In the genomic region with DNA sequence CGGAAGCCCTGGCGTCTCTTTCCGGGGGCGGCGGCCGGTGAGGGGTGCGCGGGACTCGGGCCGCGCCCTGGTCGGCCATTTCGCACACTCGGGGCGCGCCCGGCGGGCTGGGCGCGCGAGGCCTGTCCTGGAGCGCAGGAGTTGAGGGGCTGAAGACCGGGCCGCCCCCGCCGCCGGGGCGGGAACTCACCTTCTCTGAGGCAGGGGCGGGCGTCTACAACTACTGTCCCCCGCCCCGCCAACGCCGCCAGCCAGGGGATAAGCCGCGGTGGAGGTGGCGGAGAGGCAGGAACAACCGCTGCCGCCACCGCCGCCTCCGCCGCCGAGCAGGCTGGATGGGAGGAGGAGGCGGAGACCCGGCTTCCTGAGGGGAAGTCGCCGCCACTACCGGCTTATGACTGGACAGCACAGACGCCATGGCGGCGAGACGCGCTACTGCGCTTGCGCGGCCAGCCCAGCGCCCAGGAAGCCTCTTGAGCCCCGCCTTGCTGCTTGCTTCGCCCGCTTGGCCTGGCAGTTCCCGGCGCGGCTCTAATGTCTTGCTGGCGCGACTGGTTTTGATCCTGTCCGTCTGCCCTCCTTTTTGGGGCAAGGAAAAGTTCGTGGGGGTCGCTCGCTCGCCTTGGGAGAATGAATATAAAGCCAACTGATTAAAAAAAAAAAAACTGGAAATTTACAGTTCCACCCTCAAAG, we compare ENCODE assay signal across 1 cellular context.
TF ChIP-seq lines count a peak whose summit lies in the region.

Gene KRCC1, minus strand, starts transcription at position 348 of the 693 bp plus-strand sequence. CDS start 27,220 bp downstream, outside the sequence.

TF ChIP-seq in HepG2, 621 proteins besides CTCF, POLR2A, EP300 and RAD21 (continued from another document and continues in another):
- TF ChIP-seq, protein P1, sequence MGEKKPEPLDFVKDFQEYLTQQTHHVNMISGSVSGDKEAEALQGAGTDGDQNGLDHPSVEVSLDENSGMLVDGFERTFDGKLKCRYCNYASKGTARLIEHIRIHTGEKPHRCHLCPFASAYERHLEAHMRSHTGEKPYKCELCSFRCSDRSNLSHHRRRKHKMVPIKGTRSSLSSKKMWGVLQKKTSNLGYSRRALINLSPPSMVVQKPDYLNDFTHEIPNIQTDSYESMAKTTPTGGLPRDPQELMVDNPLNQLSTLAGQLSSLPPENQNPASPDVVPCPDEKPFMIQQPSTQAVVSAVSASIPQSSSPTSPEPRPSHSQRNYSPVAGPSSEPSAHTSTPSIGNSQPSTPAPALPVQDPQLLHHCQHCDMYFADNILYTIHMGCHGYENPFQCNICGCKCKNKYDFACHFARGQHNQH (CRISPR knock-in tag; IDR thresholded peaks at IDR 0.05) = peak; percentile 90
- TF ChIP-seq, protein P2, sequence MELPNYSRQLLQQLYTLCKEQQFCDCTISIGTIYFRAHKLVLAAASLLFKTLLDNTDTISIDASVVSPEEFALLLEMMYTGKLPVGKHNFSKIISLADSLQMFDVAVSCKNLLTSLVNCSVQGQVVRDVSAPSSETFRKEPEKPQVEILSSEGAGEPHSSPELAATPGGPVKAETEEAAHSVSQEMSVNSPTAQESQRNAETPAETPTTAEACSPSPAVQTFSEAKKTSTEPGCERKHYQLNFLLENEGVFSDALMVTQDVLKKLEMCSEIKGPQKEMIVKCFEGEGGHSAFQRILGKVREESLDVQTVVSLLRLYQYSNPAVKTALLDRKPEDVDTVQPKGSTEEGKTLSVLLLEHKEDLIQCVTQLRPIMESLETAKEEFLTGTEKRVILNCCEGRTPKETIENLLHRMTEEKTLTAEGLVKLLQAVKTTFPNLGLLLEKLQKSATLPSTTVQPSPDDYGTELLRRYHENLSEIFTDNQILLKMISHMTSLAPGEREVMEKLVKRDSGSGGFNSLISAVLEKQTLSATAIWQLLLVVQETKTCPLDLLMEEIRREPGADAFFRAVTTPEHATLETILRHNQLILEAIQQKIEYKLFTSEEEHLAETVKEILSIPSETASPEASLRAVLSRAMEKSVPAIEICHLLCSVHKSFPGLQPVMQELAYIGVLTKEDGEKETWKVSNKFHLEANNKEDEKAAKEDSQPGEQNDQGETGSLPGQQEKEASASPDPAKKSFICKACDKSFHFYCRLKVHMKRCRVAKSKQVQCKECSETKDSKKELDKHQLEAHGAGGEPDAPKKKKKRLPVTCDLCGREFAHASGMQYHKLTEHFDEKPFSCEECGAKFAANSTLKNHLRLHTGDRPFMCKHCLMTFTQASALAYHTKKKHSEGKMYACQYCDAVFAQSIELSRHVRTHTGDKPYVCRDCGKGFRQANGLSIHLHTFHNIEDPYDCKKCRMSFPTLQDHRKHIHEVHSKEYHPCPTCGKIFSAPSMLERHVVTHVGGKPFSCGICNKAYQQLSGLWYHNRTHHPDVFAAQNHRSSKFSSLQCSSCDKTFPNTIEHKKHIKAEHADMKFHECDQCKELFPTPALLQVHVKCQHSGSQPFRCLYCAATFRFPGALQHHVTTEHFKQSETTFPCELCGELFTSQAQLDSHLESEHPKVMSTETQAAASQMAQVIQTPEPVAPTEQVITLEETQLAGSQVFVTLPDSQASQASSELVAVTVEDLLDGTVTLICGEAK (IDR thresholded peaks at IDR 0.05) = no peak
- TF ChIP-seq, protein P2 (CRISPR knock-in tag; IDR thresholded peaks at IDR 0.05) = peak; percentile 61; the same call in 1 of the 2 replicates
- TF ChIP-seq TARDBP (CRISPR knock-in tag; IDR thresholded peaks at IDR 0.05) = no peak
- TF ChIP-seq HHEX (CRISPR knock-in tag; IDR thresholded peaks at IDR 0.05) = no peak
- TF ChIP-seq FOSL2 (CRISPR knock-in tag; IDR thresholded peaks at IDR 0.05) = peak; percentile 54
- no peak for TF ChIP-seq KDM6A (CRISPR knock-in tag; IDR thresholded peaks at IDR 0.05; ENCODE audit: low read depth)
- no peak for TF ChIP-seq SOX6 (IDR thresholded peaks at IDR 0.05)
- TF ChIP-seq SOX6 (CRISPR knock-in tag; IDR thresholded peaks at IDR 0.05) = 0 out of 2 replicates have a peak, but pooled peaks have one; percentile 46
- TF ChIP-seq NFKB2 (CRISPR knock-in tag; IDR thresholded peaks at IDR 0.05; ENCODE audit: borderline replicate concordance) = peak; percentile 95; the same call in 1 of the 2 replicates
- peak; percentile 35; the same call in 1 of the 2 replicates for TF ChIP-seq ZNF800 (CRISPR knock-in tag; IDR thresholded peaks at IDR 0.05)
- no peak for TF ChIP-seq RNF219 (CRISPR knock-in tag; IDR thresholded peaks at IDR 0.05)
- peak; percentile 35; the same call in 1 of the 2 replicates for TF ChIP-seq RNF2 (conservative IDR thresholded peaks at IDR 0.05; ENCODE audit: low read depth)
- peak; percentile 87 for TF ChIP-seq SAP130 (CRISPR knock-in tag; IDR thresholded peaks at IDR 0.05; ENCODE audit: low read depth)
- TF ChIP-seq, protein P3, sequence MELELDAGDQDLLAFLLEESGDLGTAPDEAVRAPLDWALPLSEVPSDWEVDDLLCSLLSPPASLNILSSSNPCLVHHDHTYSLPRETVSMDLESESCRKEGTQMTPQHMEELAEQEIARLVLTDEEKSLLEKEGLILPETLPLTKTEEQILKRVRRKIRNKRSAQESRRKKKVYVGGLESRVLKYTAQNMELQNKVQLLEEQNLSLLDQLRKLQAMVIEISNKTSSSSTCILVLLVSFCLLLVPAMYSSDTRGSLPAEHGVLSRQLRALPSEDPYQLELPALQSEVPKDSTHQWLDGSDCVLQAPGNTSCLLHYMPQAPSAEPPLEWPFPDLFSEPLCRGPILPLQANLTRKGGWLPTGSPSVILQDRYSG (CRISPR knock-in tag; IDR thresholded peaks at IDR 0.05) = peak; percentile 85; the same call in 1 of the 2 replicates
- TF ChIP-seq TAF1 (CRISPR knock-in tag; IDR thresholded peaks at IDR 0.05) = peak; percentile 98
- TF ChIP-seq HOXA3 (CRISPR knock-in tag; IDR thresholded peaks at IDR 0.05) = peak; percentile 76
- TF ChIP-seq, protein P4, sequence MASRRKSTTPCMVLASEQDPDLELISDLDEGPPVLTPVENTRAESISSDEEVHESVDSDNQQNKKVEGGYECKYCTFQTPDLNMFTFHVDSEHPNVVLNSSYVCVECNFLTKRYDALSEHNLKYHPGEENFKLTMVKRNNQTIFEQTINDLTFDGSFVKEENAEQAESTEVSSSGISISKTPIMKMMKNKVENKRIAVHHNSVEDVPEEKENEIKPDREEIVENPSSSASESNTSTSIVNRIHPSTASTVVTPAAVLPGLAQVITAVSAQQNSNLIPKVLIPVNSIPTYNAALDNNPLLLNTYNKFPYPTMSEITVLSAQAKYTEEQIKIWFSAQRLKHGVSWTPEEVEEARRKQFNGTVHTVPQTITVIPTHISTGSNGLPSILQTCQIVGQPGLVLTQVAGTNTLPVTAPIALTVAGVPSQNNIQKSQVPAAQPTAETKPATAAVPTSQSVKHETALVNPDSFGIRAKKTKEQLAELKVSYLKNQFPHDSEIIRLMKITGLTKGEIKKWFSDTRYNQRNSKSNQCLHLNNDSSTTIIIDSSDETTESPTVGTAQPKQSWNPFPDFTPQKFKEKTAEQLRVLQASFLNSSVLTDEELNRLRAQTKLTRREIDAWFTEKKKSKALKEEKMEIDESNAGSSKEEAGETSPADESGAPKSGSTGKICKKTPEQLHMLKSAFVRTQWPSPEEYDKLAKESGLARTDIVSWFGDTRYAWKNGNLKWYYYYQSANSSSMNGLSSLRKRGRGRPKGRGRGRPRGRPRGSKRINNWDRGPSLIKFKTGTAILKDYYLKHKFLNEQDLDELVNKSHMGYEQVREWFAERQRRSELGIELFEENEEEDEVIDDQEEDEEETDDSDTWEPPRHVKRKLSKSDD (CRISPR knock-in tag; IDR thresholded peaks at IDR 0.05; ENCODE audit: low read depth) = peak; percentile 61; the same call in 1 of the 2 replicates
- no peak for TF ChIP-seq FIP1L1 (IDR thresholded peaks at IDR 0.05; ENCODE audit: borderline replicate concordance, insufficient read depth, low read depth, low read length)
- TF ChIP-seq AHDC1 (CRISPR knock-in tag; IDR thresholded peaks at IDR 0.05; ENCODE audit: borderline replicate concordance) = peak; percentile 56; the same call in 1 of the 2 replicates
- TF ChIP-seq SPEN (CRISPR knock-in tag; IDR thresholded peaks at IDR 0.05; ENCODE audit: low read depth) = peak; percentile 89
- peak; percentile 50; the same call in 1 of the 2 replicates for TF ChIP-seq AHR (CRISPR knock-in tag; IDR thresholded peaks at IDR 0.05)
- peak; percentile 49 for TF ChIP-seq XRCC5 (optimal IDR thresholded peaks at IDR 0.05; ENCODE audit: low read length)
